ENCODE assay signal across 1 cellular context in genomic region chr7:1842321-1843221, GRCh38.
TF ChIP-seq lines count a peak whose summit lies in the region.

No MANE protein-coding gene starts in this region.

TF ChIP-seq in HepG2, 621 proteins besides CTCF, POLR2A, EP300 and RAD21 (continued from another document and continues in another):
- TF ChIP-seq NFAT5 (CRISPR knock-in tag; IDR thresholded peaks at IDR 0.05) (no peak), PHF5A (CRISPR knock-in tag; IDR thresholded peaks at IDR 0.05; ENCODE audit: low read depth, unreplicated experiment) (no peak), CCAR2 (optimal IDR thresholded peaks at IDR 0.05; ENCODE audit: low read depth, low read length) (no peak), TBL1XR1 (IDR thresholded peaks at IDR 0.05; ENCODE audit: borderline replicate concordance, low read length, partially characterized antibody) (no peak), ZNF468 (CRISPR knock-in tag; IDR thresholded peaks at IDR 0.05) (no peak), NFE2 (CRISPR knock-in tag; IDR thresholded peaks at IDR 0.05) (no peak), ZNF3 (CRISPR knock-in tag; IDR thresholded peaks at IDR 0.05) (no peak), ARID4A (CRISPR knock-in tag; IDR thresholded peaks at IDR 0.05; ENCODE audit: borderline replicate concordance) (peak; percentile 68; the same call in 1 of the 2 replicates), ZNF543 (CRISPR knock-in tag; IDR thresholded peaks at IDR 0.05) (no peak), HES4 (CRISPR knock-in tag; IDR thresholded peaks at IDR 0.05; ENCODE audit: borderline replicate concordance) (peak; percentile 32; the same call in 1 of the 2 replicates), MIXL1 (CRISPR knock-in tag; IDR thresholded peaks at IDR 0.05) (peak; percentile 23; the same call in 1 of the 2 replicates), NCOA1 (CRISPR knock-in tag; IDR thresholded peaks at IDR 0.05) (no peak), GATAD1 (CRISPR knock-in tag; IDR thresholded peaks at IDR 0.05) (peak; percentile 40; the same call in 1 of the 2 replicates), NCOA2 (CRISPR knock-in tag; IDR thresholded peaks at IDR 0.05) (no peak), CAMTA2 (CRISPR knock-in tag; IDR thresholded peaks at IDR 0.05; ENCODE audit: borderline replicate concordance) (no peak), HMGXB3 (CRISPR knock-in tag; IDR thresholded peaks at IDR 0.05; ENCODE audit: borderline replicate concordance) (no peak), ZNF704 (CRISPR knock-in tag; IDR thresholded peaks at IDR 0.05; ENCODE audit: borderline replicate concordance) (no peak), TEAD3 (CRISPR knock-in tag; optimal IDR thresholded peaks at IDR 0.05; ENCODE audit: borderline replicate concordance) (peak; percentile 34), YEATS2 (CRISPR knock-in tag; IDR thresholded peaks at IDR 0.05; ENCODE audit: borderline replicate concordance) (0 out of 2 replicates have a peak, but pooled peaks have one; percentile 20), ZNF576 (CRISPR knock-in tag; IDR thresholded peaks at IDR 0.05) (no peak), CENPBD1 (CRISPR knock-in tag; IDR thresholded peaks at IDR 0.05; ENCODE audit: borderline replicate concordance, low read depth) (no peak), LRRFIP1 (CRISPR knock-in tag; conservative IDR thresholded peaks at IDR 0.05) (no peak), MEIS2 (CRISPR knock-in tag; IDR thresholded peaks at IDR 0.05) (peak; percentile 36; the same call in 1 of the 2 replicates), FLYWCH1 (CRISPR knock-in tag; IDR thresholded peaks at IDR 0.05) (no peak), ZSCAN22 (CRISPR knock-in tag; IDR thresholded peaks at IDR 0.05) (no peak), ZGPAT (CRISPR knock-in tag; IDR thresholded peaks at IDR 0.05) (peak; percentile 54; the same call in 1 of the 2 replicates), NFKBIZ (CRISPR knock-in tag; IDR thresholded peaks at IDR 0.05) (no peak), ZNF280B (CRISPR knock-in tag; IDR thresholded peaks at IDR 0.05; ENCODE audit: borderline replicate concordance) (peak; percentile 59; the same call in 1 of the 2 replicates), ZC3H4 (CRISPR knock-in tag; IDR thresholded peaks at IDR 0.05; ENCODE audit: borderline replicate concordance) (no peak), NBN (conservative IDR thresholded peaks at IDR 0.05) (no peak), ETS1 (CRISPR knock-in tag; IDR thresholded peaks at IDR 0.05) (no peak), ZNF672 (CRISPR knock-in tag; IDR thresholded peaks at IDR 0.05) (no peak)
